8 cellular contexts compared by ENCODE assay signal in genomic region chr5:138330813-138331448, GRCh38. TPM values are rescaled to one million over a fixed set of nuclear protein-coding genes. Genes with fewer than 3 reads are reported as not detected.
A peak's percentile ranks its signal among the peaks of the same experiment; 100 is the strongest.
DNase-seq lines count a peak whose midpoint lies in the region; ATAC-seq, FAIRE-seq and TF ChIP-seq lines count a peak whose summit lies in the region.

No MANE protein-coding gene starts in this region.

- no peaks in the 10 kb centered on the region for H3K79me2 ChIP-seq in OCI-LY3 (ENCODE audit: low read length)

- TF ChIP-seq CTCF in OCI-LY3 (IDR thresholded peaks at IDR 0.05; ENCODE audit: low read depth, low read length) (no peak), endothelial cell (IDR thresholded peaks at IDR 0.05; ENCODE audit: unreplicated experiment) (no peak), pancreas (IDR thresholded peaks at IDR 0.05) (no peak)

- H3K27me3 Mint-ChIP-seq in endothelial cell (ENCODE audit: unreplicated experiment) = peaks cover 2% of the 10 kb centered on the region

- H3K9me3 Mint-ChIP-seq in endothelial cell (ENCODE audit: unreplicated experiment) = no peaks in the 10 kb centered on the region

- no peaks in the 10 kb centered on the region for H4K20me1 ChIP-seq in OCI-LY3 (ENCODE audit: insufficient read depth, low read length)

- H2AFZ ChIP-seq in OCI-LY3 (ENCODE audit: low read depth, low read length) = peak overlapping the region; percentile 75; the same call in 1 of the 2 replicates

- no peaks in the 10 kb centered on the region for H3K9me3 ChIP-seq in OCI-LY3 (ENCODE audit: insufficient read depth, low read length)
- H3K9me3 ChIP-seq in pancreas = no peaks in the 10 kb centered on the region

- peak overlapping the region; percentile 84 for H3K4me2 ChIP-seq in OCI-LY3 (ENCODE audit: low read length)

- intact Hi-C loops in pancreas (cut with DNase I) = no loop called here

- peaks cover 4% of the 10 kb centered on the region; the same call in 1 of the 2 replicates for H3K4me1 ChIP-seq in OCI-LY3 (ENCODE audit: low read length)
- H3K4me1 ChIP-seq in pancreas = peaks cover 0 to 8% (median 6%) of the 10 kb centered on the region in 3 donors

- ATAC-seq in pancreas (no peak), HG02884 (IDR thresholded peaks at IDR 0.05; ENCODE audit: unreplicated experiment) (no peak), HG02981 (IDR thresholded peaks at IDR 0.05; ENCODE audit: unreplicated experiment) (no peak)

- H3K27me3 ChIP-seq in OCI-LY3 (ENCODE audit: low read depth, low read length) = no peaks in the 10 kb centered on the region
- no peaks in the 10 kb centered on the region for H3K27me3 ChIP-seq in pancreas

- H3K27ac ChIP-seq in OCI-LY3 (ENCODE audit: low read length) (no peak overlapping the region), pancreas (no peak overlapping the region)

- H3K27ac Mint-ChIP-seq in endothelial cell (ENCODE audit: unreplicated experiment) = peak overlapping the region; percentile 48

- H3K36me3 ChIP-seq in OCI-LY3 (replicated peaks; ENCODE audit: low read depth, low read length) (no peaks in the 10 kb centered on the region), pancreas (no peaks in the 10 kb centered on the region)

- H3K9ac ChIP-seq in OCI-LY3 (ENCODE audit: low read length) = peak overlapping the region; percentile 80

- no peaks in the 10 kb centered on the region for H3K36me3 Mint-ChIP-seq in endothelial cell (ENCODE audit: low read depth, unreplicated experiment)

- 2% methylated on average over 12 of the region's 12 CpGs for WGBS in pancreas, 2 donors

- peak overlapping the region; percentile 98 for H3K4me3 ChIP-seq in OCI-LY3 (ENCODE audit: low read length)
- peak overlapping the region; percentile 19 to 52 (median 26) for H3K4me3 ChIP-seq in pancreas

- H3K4me3 Mint-ChIP-seq in endothelial cell (ENCODE audit: unreplicated experiment) = peak overlapping the region; percentile 90

- peaks cover 16% of the 10 kb centered on the region for H3K4me1 Mint-ChIP-seq in endothelial cell (ENCODE audit: unreplicated experiment)

- no peak for FAIRE-seq in pancreas (lab: Jason Lieb, UNC)

- peak; percentile 5 for DNase-seq in EH (ENCODE audit: low read depth)
- no peak for DNase-seq in endothelial cell (ENCODE audit: low spot score)
- no peak for DNase-seq in pancreas
- DNase-seq in germinal center (ENCODE audit: low spot score) = no peak
- no peak for DNase-seq in NCI-H345 (lab: John Stamatoyannopoulos, UW)

RNA-seq across cellular contexts. Expression of gene CDC25C, which starts 0.7 kb away (rescaled TPM):
- total RNA-seq in endothelial cell (ENCODE audit: unreplicated experiment) = 3.8 TPM
- total RNA-seq in pancreas = under 1 TPM in 3 of 6 donors, not detected in 3; 0.09 to 0.19 (median 0.17) TPM
- under 1 TPM in 1 of 2 donors, not detected in 1; 0.09 TPM for polyA plus RNA-seq in pancreas

RNA-seq across cellular contexts. Expression of gene FAM53C, which starts 7.1 kb away (rescaled TPM):
- total RNA-seq in endothelial cell (ENCODE audit: unreplicated experiment) = 49.5 TPM
- total RNA-seq in pancreas = 10 to 100 TPM; 14.7 to 18.9 (median 16.9) TPM
- 10 to 100 TPM; 13.0 to 13.5 TPM for polyA plus RNA-seq in pancreas

RNA-seq across cellular contexts. Expression of gene KDM3B, which starts 21.6 kb away (rescaled TPM):
- 101 TPM for total RNA-seq in endothelial cell (ENCODE audit: unreplicated experiment)
- total RNA-seq in pancreas = 10 to 100 TPM; 17.9 to 38.3 (median 25.3) TPM
- polyA plus RNA-seq in pancreas = 10 to 100 TPM; 14.3 to 24.8 TPM

RNA-seq across cellular contexts. Expression of gene GFRA3, which starts 56.5 kb away (rescaled TPM):
- total RNA-seq in endothelial cell (ENCODE audit: unreplicated experiment) (0.13 TPM), pancreas (1 to 10 TPM; 1.0 to 2.6 (median 1.3) TPM)
- under 1 TPM; 0.47 to 0.57 TPM for polyA plus RNA-seq in pancreas
